In the genomic region with DNA sequence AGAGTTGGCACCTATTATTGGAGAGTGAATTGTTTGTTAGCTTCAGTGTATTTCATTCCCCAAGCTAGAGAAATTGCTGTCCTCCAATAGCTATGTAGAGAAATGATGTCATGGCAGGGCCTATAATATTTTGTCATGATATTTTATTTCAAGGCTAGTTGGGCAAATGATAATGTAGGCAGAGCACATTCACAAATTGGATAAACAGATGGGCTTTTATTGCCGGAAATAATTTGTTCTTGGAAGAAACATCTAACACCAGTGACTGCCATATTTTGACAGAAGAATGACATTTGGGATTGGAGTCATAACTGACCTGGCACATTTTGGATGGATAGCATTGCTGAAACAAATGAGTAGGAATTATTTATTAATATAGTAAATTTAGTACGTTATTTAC, we compare ENCODE assay signal across 23 cellular contexts.
DNase-seq lines count a peak whose midpoint lies in the region; TF ChIP-seq lines count a peak whose summit lies in the region.
"Had no signal": no experiment of that assay in that cellular context is flagged by ENCODE, and none has a peak within 500 bp of the region (broad histone marks: within the 10 kb centered on the region; RNA-seq: fewer than 3 reads in every experiment).

No MANE protein-coding gene starts in this region.

- peak; percentile 15 for TF ChIP-seq EP300 in neural cell (conservative IDR thresholded peaks at IDR 0.05; ENCODE audit: poor library complexity, severe bottlenecking)

- no peaks in the 10 kb centered on the region for H3K79me2 ChIP-seq in neural cell (replicated peaks; ENCODE audit: insufficient read depth, low read length)

- TF ChIP-seq RAD21 in neural cell (conservative IDR thresholded peaks at IDR 0.05), result no peak

- no peak overlapping the region for H3K9ac ChIP-seq in neural cell (ENCODE audit: low read length)

- H3K27ac ChIP-seq in neural cell (ENCODE audit: low read length), result no peak overlapping the region
- H3K27ac ChIP-seq: 22Rv1, C4-2B, SK-N-MC had no signal

- H3K27me3 ChIP-seq in neural cell (ENCODE audit: insufficient read depth, low read depth, low read length), result no peaks in the 10 kb centered on the region

- H2AFZ ChIP-seq in neural cell (ENCODE audit: low read depth, low read length), result no peak overlapping the region
- H2AFZ ChIP-seq: GM23338 had no signal

- DNase-seq in NCI-H2081 (lab: John Stamatoyannopoulos, UW), result peak; percentile 36 to 66
- no peak for DNase-seq in NCI-H2081 treated with DMSO at 0.1 percent for 48 hours (lab: John Stamatoyannopoulos, UW)
- DNase-seq in NCI-H1694 treated with DMSO at 0.1 percent for 48 hours (lab: John Stamatoyannopoulos, UW), result peak; percentile 75
- peak; percentile 91 for DNase-seq in NCI-H446 treated with DMSO at 0.1 percent for 48 hours (lab: John Stamatoyannopoulos, UW)
- no peak for DNase-seq in stimulated activated CD4-positive, alpha-beta T cell treated with anti-CD3 and anti-CD28 coated beads, Interleukin-12 subunit alpha, Interleukin-12 subunit beta, amount 100 ng/mL, for 4 hours
- DNase-seq in DMS79 (lab: John Stamatoyannopoulos, UW), result no peak
- DNase-seq: Caco-2; CD8-positive, alpha-beta T cell; DND-41; HFFc6; Kasumi-1; NCI-H1105; NCI-H1436 treated with DMSO at 0.1 percent for 48 hours; NCI-H2029 treated with DMSO at 0.1 percent for 48 hours; NCI-H345; SIG-M5 had no signal

- H4K20me1 ChIP-seq in neural cell (ENCODE audit: insufficient read depth), result no peaks in the 10 kb centered on the region

- no peaks in the 10 kb centered on the region for H3K36me3 ChIP-seq in neural cell (ENCODE audit: insufficient read depth, low read length)
- H3K36me3 ChIP-seq: HAP-1 had no signal

- H3K9me3 ChIP-seq in neural cell (ENCODE audit: low read length), result no peaks in the 10 kb centered on the region
- H3K9me3 ChIP-seq: Caco-2, HAP-1 had no signal

- H3K4me2 ChIP-seq in neural cell (ENCODE audit: low read length), result no peak overlapping the region
- H3K4me2 ChIP-seq: GM23338 had no signal

- H3F3A ChIP-seq in neural cell (ENCODE audit: insufficient read depth, low read length, poor library complexity, severe bottlenecking), result no peaks in the 10 kb centered on the region

- H3K9me2 ChIP-seq in neural cell (ENCODE audit: insufficient read depth, low read length), result no peaks in the 10 kb centered on the region

- no peak for TF ChIP-seq CTCF in neural cell (IDR thresholded peaks at IDR 0.05; ENCODE audit: poor library complexity, severe bottlenecking)

- no peak overlapping the region for H3K4me3 ChIP-seq in neural cell (ENCODE audit: low read length)
- H3K4me3 ChIP-seq: GM23338, HAP-1, K562, SK-N-MC had no signal

TF ChIP-seq in neural cell, 6 proteins besides CTCF, POLR2A, EP300 and RAD21:
- no peak for TF ChIP-seq TAF1 (IDR thresholded peaks at IDR 0.05; ENCODE audit: low read depth)
- no peak for TF ChIP-seq REST (IDR thresholded peaks at IDR 0.05; ENCODE audit: borderline replicate concordance)
- no peak for TF ChIP-seq MXI1 (conservative IDR thresholded peaks at IDR 0.05; ENCODE audit: poor library complexity, severe bottlenecking)
- no peak for TF ChIP-seq POLR2AphosphoS5 (IDR thresholded peaks at IDR 0.05)
- no peak for TF ChIP-seq EZH2 (IDR thresholded peaks at IDR 0.05; ENCODE audit: borderline replicate concordance, insufficient read depth, low read length, poor library complexity, severe bottlenecking)
- no peak for TF ChIP-seq SMC3 (conservative IDR thresholded peaks at IDR 0.05; ENCODE audit: poor library complexity)

Comparison
In these comparisons a context has a peak if more than half of its experiments do, and no peak if none do; other contexts are left out.
1. DNase-seq: peak in NCI-H2081 (2 of 2), NCI-H1694 treated with DMSO at 0.1 percent for 48 hours (single experiment) and NCI-H446 treated with DMSO at 0.1 percent for 48 hours (single experiment); none in NCI-H2081 treated with DMSO at 0.1 percent for 48 hours (single experiment), stimulated activated CD4-positive, alpha-beta T cell treated with anti-CD3 and anti-CD28 coated beads, Interleukin-12 subunit alpha, Interleukin-12 subunit beta, amount 100 ng/mL, for 4 hours (single experiment) and DMS79 (single experiment).